8 cellular contexts compared by ENCODE assay signal in the genomic region with DNA sequence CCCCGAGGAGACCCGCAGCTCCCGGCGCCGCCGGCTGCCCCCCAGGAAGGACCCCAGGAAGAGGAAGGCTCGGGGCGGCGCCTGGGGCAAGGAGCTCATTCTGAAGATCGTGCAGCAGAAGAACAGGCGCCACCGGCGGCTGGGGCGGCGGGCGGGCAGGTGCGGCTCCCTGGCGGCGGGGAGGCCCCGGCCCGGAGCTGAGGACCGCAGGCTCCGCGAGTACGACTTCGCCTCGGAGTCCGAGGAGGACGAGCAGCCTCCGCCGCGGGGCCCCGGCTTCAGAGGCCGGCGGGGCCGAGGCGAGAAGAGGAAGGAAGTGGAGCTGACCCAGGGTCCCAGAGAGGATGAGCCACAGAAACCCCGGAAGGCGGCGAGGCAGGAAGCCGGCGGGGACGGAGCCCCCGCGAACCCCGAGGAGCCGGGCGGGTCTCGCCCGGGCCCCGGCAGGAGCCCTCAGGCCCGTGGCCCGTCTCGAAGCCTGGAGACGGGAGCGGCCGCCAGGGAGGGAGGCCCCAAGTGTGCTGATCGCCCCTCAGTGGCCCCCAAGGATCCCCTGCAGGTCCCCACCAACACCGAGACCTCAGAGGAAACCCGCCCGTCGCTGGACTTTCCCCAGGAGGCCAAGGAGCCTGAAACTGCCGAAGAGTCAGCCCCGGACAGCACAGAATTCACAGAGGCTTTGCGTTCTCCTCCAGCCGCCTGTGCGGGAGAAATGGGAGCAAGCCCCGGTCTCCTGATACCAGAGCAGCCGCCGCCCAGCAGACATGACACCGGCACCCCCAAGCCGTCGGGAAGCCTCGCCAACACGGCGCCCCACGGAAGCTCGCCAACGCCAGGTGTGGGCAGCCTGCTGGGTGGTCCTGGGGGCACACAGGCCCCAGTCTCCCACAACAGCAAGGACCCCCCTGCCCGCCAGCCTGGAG. TPM values are rescaled to one million over a fixed set of nuclear protein-coding genes. Genes with fewer than 3 reads are reported as not detected.
DNase-seq lines count a peak whose midpoint lies in the region; ATAC-seq and TF ChIP-seq lines count a peak whose summit lies in the region.

No MANE protein-coding gene starts in this region.

- H3K4me3 Mint-ChIP-seq in immature natural killer cell: peak overlapping the region; percentile 73 to 81 (median 79)

- H3K9me3 ChIP-seq in MG63: no peaks in the 10 kb centered on the region

- ATAC-seq in GM21526 (IDR thresholded peaks at IDR 0.05; ENCODE audit: low FRiP score, unreplicated experiment) (no peak), HG02571 (IDR thresholded peaks at IDR 0.05; ENCODE audit: unreplicated experiment) (no peak)

- H3K4me3 ChIP-seq in GM12865 (ENCODE audit: low read depth, low read length) (peak overlapping the region; percentile 39), MG63 (no peak overlapping the region)

- H3K9me3 Mint-ChIP-seq in immature natural killer cell: no peaks in the 10 kb centered on the region

- H3K36me3 ChIP-seq in MG63: no peaks in the 10 kb centered on the region

- DNase-seq in GM12865 (ENCODE audit: low read depth) (peak; percentile 59), MV-4-11 (lab: John Stamatoyannopoulos, UW) (peak; percentile 54), immature natural killer cell (peak; percentile 64 to 67 (median 64)), MG63 (no peak)
- DNase-seq in activated gamma-delta T cell treated with anti-CD3 and anti-CD28 coated beads, Interleukin-2, amount 50 U/mL, for 16 hours (ENCODE audit: low read depth): peak; percentile 25
- peak; percentile 17 for DNase-seq in stimulated activated CD8-positive, alpha-beta memory T cell treated with anti-CD3 and anti-CD28 coated beads, Interleukin-12 subunit alpha, Interleukin-12 subunit beta, amount 100 ng/mL, for 4 hours (ENCODE audit: low read depth)

- H3K27me3 Mint-ChIP-seq in immature natural killer cell (ENCODE audit: low read depth in 3 of 3): no peaks in the 10 kb centered on the region

- H3K4me1 Mint-ChIP-seq in immature natural killer cell: peaks cover 11 to 14% of the 10 kb centered on the region in 2 donors

- no peaks in the 10 kb centered on the region for H3K36me3 Mint-ChIP-seq in immature natural killer cell

- H3K27me3 ChIP-seq in MG63: no peaks in the 10 kb centered on the region

- TF ChIP-seq CTCF in GM12865 (IDR thresholded peaks at IDR 0.05; ENCODE audit: insufficient read depth, low read depth, low read length, missing control alignments): no peak

- H3K27ac Mint-ChIP-seq in immature natural killer cell: peak overlapping the region; percentile 22 to 79 (median 72)

RNA-seq across cellular contexts. Expression of a gene that starts 22.3 kb away (rescaled TPM):
- under 1 TPM in 2 of 3 donors, not detected in 1; 0.14 to 0.75 TPM for polyA plus RNA-seq in immature natural killer cell
- 0.33 TPM in 1 of 2 replicates, not detected in the other for total RNA-seq in MG63 (2014; rRNA removed; shearing (Covaris generic); ENCODE audit: low replicate concordance)

RNA-seq across cellular contexts. Expression of a gene that starts 48.0 kb away (rescaled TPM):
- polyA plus RNA-seq in immature natural killer cell: under 1 TPM in 2 of 3 donors, not detected in 1; 0.11 to 0.65 TPM
- total RNA-seq in MG63 (2014; rRNA removed; shearing (Covaris generic); ENCODE audit: low replicate concordance): 0.67 and 0.82 TPM in 2 replicates
